2 cellular contexts compared by ENCODE assay signal in genomic region chr12:3065846-3066245, GRCh38.
TF ChIP-seq lines count a peak whose summit lies in the region.

No MANE protein-coding gene starts in this region.

TF ChIP-seq in HEK293, 187 proteins besides CTCF, POLR2A, EP300 and RAD21:
- TF ChIP-seq ZNF600 (tag by site-specific recombination; IDR thresholded peaks at IDR 0.05), result 0 out of 2 replicates have a peak, but pooled peaks have one; percentile 19
- TF ChIP-seq GLIS1 (tag by site-specific recombination; IDR thresholded peaks at IDR 0.05), result peak; percentile 40

TF ChIP-seq in SK-N-SH, 30 proteins besides CTCF, POLR2A, EP300 and RAD21:
- TF ChIP-seq USF1 (IDR thresholded peaks at IDR 0.05; ENCODE audit: borderline replicate concordance, low read depth), result 0 out of 2 replicates have a peak, but pooled peaks have one; percentile 9
TF ChIP-seq in SK-N-SH: peak in this region for 1; not testable (repeated sequence) for 29.
